In genomic region chr22:35577799-35578659, GRCh38 we compare ENCODE assay signal across 35 cellular contexts. TPM values are rescaled to one million over a fixed set of nuclear protein-coding genes. Genes with fewer than 3 reads are reported as not detected.
"Had no signal": no experiment of that assay in that cellular context is flagged by ENCODE, and none has a peak within 500 bp of the region (broad histone marks: within the 10 kb centered on the region; RNA-seq: fewer than 3 reads in every experiment).

No MANE protein-coding gene starts in this region.

- H3K4me3 ChIP-seq: MG63, PC-9 had no signal

- ATAC-seq: activated naive CD8-positive, alpha-beta T cell treated with anti-CD3 and anti-CD28 coated beads, Interleukin-2, amount 50 U/mL, for 24 hours; activated T-cell treated with anti-CD3 and anti-CD28 coated beads, Interleukin-2, amount 50 U/mL, for 4 hours had no signal

- H3K27ac Mint-ChIP-seq: activated B cell treated with CpG ODN at 0.5 μM for 24 hours; activated CD4-positive, alpha-beta memory T cell treated with anti-CD3 and anti-CD28 coated beads for 36 hours; activated naive CD4-positive, alpha-beta T cell treated with anti-CD3 and anti-CD28 coated beads, Interleukin-2, amount 10 ng/mL, durations not matched to agents 7 days and 5 days; activated naive CD8-positive, alpha-beta T cell; activated naive CD8-positive, alpha-beta T cell treated with anti-CD3 and anti-CD28 coated beads, Interleukin-2, amount 50 U/mL, for 24 hours; activated T-helper 1 cell treated with anti-CD3 and anti-CD28 coated beads, Interleukin-12 subunit alpha, Interleukin-12 subunit beta, Interleukin-2, Interleukin-4 antibody, amounts not matched to agents 30 ng/mL and 10 ng/mL and 1 ng/mL, durations not matched to agents 14 hours and 24 hours and 36 hours; brain had no signal

- H3K36me3 Mint-ChIP-seq: activated CD4-positive, alpha-beta memory T cell treated with anti-CD3 and anti-CD28 coated beads for 36 hours; activated naive CD4-positive, alpha-beta T cell treated with anti-CD3 and anti-CD28 coated beads, Interleukin-2, amount 10 ng/mL, durations not matched to agents 7 days and 5 days; activated naive CD8-positive, alpha-beta T cell; brain had no signal

- H3K4me1 Mint-ChIP-seq: activated naive CD4-positive, alpha-beta T cell treated with anti-CD3 and anti-CD28 coated beads, Interleukin-2, amount 10 ng/mL, durations not matched to agents 7 days and 5 days; activated naive CD8-positive, alpha-beta T cell treated with anti-CD3 and anti-CD28 coated beads, Interleukin-2, amount 50 U/mL, for 24 hours had no signal

- H3K27me3 Mint-ChIP-seq: activated naive CD8-positive, alpha-beta T cell had no signal

- H3K9me3 Mint-ChIP-seq: activated B cell treated with CpG ODN at 0.5 μM for 24 hours; activated CD4-positive, alpha-beta memory T cell treated with anti-CD3 and anti-CD28 coated beads for 36 hours; activated naive CD4-positive, alpha-beta T cell treated with anti-CD3 and anti-CD28 coated beads, Interleukin-2, amount 10 ng/mL, durations not matched to agents 7 days and 5 days; activated T-cell treated with anti-CD3 and anti-CD28 coated beads, Interleukin-2, amount 50 U/mL, for 4 hours; activated T-helper 1 cell treated with anti-CD3 and anti-CD28 coated beads, Interleukin-12 subunit alpha, Interleukin-12 subunit beta, Interleukin-2, Interleukin-4 antibody, amounts not matched to agents 30 ng/mL and 10 ng/mL and 1 ng/mL, durations not matched to agents 14 hours and 24 hours and 36 hours had no signal

- H3K9me3 ChIP-seq: MG63 had no signal

- H3K27me3 ChIP-seq: MG63 had no signal

- H3K36me3 ChIP-seq: MG63 had no signal

- H3K27ac ChIP-seq: PC-9, RWPE1, VCaP had no signal

- DNase-seq: activated B cell treated with CpG ODN at 0.5 μM for 24 hours; activated CD4-positive, alpha-beta memory T cell treated with anti-CD3 and anti-CD28 coated beads for 36 hours; activated CD4-positive, alpha-beta T cell treated with anti-CD3 and anti-CD28 coated beads for 4 hours; activated CD4-positive, alpha-beta T cell treated with anti-CD3 and anti-CD28 coated beads, Interleukin-2, amount 50 U/mL, for 1 hour; activated CD4-positive, CD25-positive, alpha-beta regulatory T cell treated with anti-CD3 and anti-CD28 coated beads, Interleukin-2, amount 50 U/mL, for 72 hours; activated CD8-positive, alpha-beta memory T cell treated with anti-CD3 and anti-CD28 coated beads, Interleukin-2, amount 50 U/mL, for 4 hours; activated naive CD4-positive, alpha-beta T cell treated with anti-CD3 and anti-CD28 coated beads, Interleukin-2, amount 10 ng/mL, durations not matched to agents 7 days and 5 days; activated naive CD8-positive, alpha-beta T cell treated with anti-CD3 and anti-CD28 coated beads, Interleukin-2, amount 50 U/mL, for 24 hours; activated T-cell treated with anti-CD3 and anti-CD28 coated beads for 4 hours; activated T-cell treated with anti-CD3 and anti-CD28 coated beads, Interleukin-2, amount 50 U/mL, for 4 hours; anterior cingulate cortex; central memory CD4-positive, alpha-beta T cell; Kasumi-1; MG63; NCI-H1048; NCI-H1105 treated with DMSO at 0.1 percent for 48 hours; NCI-H1436 treated with DMSO at 0.1 percent for 48 hours; NCI-H1694 treated with DMSO at 0.1 percent for 48 hours; NCI-H2029; NCI-H2107; NCI-H2171; NCI-H510A; NCI-H526; NCI-H748 treated with DMSO at 0.1 percent for 48 hours; NK-92 treated with Interleukin-12 subunit alpha and Interleukin-12 subunit beta, amount 100 ng/mL, for 24 hours; PC-9; SW 1271; T-helper 1 cell; T-helper 2 cell; T-helper 9 cell had no signal

- H3K4me3 Mint-ChIP-seq: activated B cell treated with CpG ODN at 0.5 μM for 24 hours; activated CD4-positive, alpha-beta memory T cell treated with anti-CD3 and anti-CD28 coated beads for 36 hours; activated naive CD4-positive, alpha-beta T cell treated with anti-CD3 and anti-CD28 coated beads, Interleukin-2, amount 10 ng/mL, durations not matched to agents 7 days and 5 days; activated naive CD8-positive, alpha-beta T cell; activated naive CD8-positive, alpha-beta T cell treated with anti-CD3 and anti-CD28 coated beads, Interleukin-2, amount 50 U/mL, for 24 hours; activated T-cell treated with anti-CD3 and anti-CD28 coated beads, Interleukin-2, amount 50 U/mL, for 4 hours; activated T-helper 1 cell treated with anti-CD3 and anti-CD28 coated beads, Interleukin-12 subunit alpha, Interleukin-12 subunit beta, Interleukin-2, Interleukin-4 antibody, amounts not matched to agents 30 ng/mL and 10 ng/mL and 1 ng/mL, durations not matched to agents 14 hours and 24 hours and 36 hours; brain had no signal

RNA-seq across cellular contexts. Expression of gene RASD2, which starts 37.4 kb away (rescaled TPM):
- total RNA-seq: activated B cell treated with CpG ODN at 0.5 μM for 24 hours; activated T-helper 1 cell treated with anti-CD3 and anti-CD28 coated beads, Interleukin-12 subunit alpha, Interleukin-12 subunit beta, Interleukin-2, Interleukin-4 antibody, amounts not matched to agents 30 ng/mL and 10 ng/mL and 1 ng/mL, durations not matched to agents 14 hours and 24 hours and 36 hours had no signal

RNA-seq across cellular contexts. Expression of gene MB, which starts 39.1 kb away (rescaled TPM):
- total RNA-seq: activated B cell treated with CpG ODN at 0.5 μM for 24 hours; activated CD4-positive, alpha-beta memory T cell treated with anti-CD3 and anti-CD28 coated beads for 36 hours had no signal
